Comparison of ENCODE assay signal across 1 cellular context in genomic region chr20:63537525-63538203, GRCh38.
TF ChIP-seq lines count a peak whose summit lies in the region.

No MANE protein-coding gene starts in this region.

TF ChIP-seq in HepG2, 621 proteins besides CTCF, POLR2A, EP300 and RAD21 (continued from another document and continues in another):
- peak; percentile 97 to 99 for TF ChIP-seq HMGXB4 (CRISPR knock-in tag; IDR thresholded peaks at IDR 0.05; ENCODE audit: borderline replicate concordance in 1 of 2, low read depth in 1 of 2)
- peak; percentile 89; the same call in 1 of the 2 replicates for TF ChIP-seq ZNF232 (CRISPR knock-in tag; IDR thresholded peaks at IDR 0.05; ENCODE audit: borderline replicate concordance)
- TF ChIP-seq PLSCR1 (CRISPR knock-in tag; IDR thresholded peaks at IDR 0.05; ENCODE audit: borderline replicate concordance), result no peak
- no peak for TF ChIP-seq GATA4 (IDR thresholded peaks at IDR 0.05; ENCODE audit: borderline replicate concordance, low read depth)
- peak; percentile 71 for TF ChIP-seq FOSL2 (CRISPR knock-in tag; IDR thresholded peaks at IDR 0.05)
- TF ChIP-seq ZFP91 (CRISPR knock-in tag; IDR thresholded peaks at IDR 0.05; ENCODE audit: borderline replicate concordance), result peak; percentile 89; the same call in 1 of the 2 replicates
- no peak for TF ChIP-seq ZNF432 (CRISPR knock-in tag; IDR thresholded peaks at IDR 0.05; ENCODE audit: borderline replicate concordance)
- peak; percentile 73 for TF ChIP-seq BHLHE40 (IDR thresholded peaks at IDR 0.05; ENCODE audit: low read length)
- no peak for TF ChIP-seq HNRNPH1 (optimal IDR thresholded peaks at IDR 0.05; ENCODE audit: low read depth, low read length)
- no peak for TF ChIP-seq ZNF282 (IDR thresholded peaks at IDR 0.05; ENCODE audit: partially characterized antibody)
- TF ChIP-seq ZNF12 (CRISPR knock-in tag; IDR thresholded peaks at IDR 0.05), result no peak
- peak; percentile 40; the same call in 1 of the 2 replicates for TF ChIP-seq LCORL (IDR thresholded peaks at IDR 0.05)
- peak; percentile 98 for TF ChIP-seq LCORL (CRISPR knock-in tag; IDR thresholded peaks at IDR 0.05)
- TF ChIP-seq MEIS2 (CRISPR knock-in tag; IDR thresholded peaks at IDR 0.05), result peak; percentile 85
- TF ChIP-seq ZNF75D (CRISPR knock-in tag; IDR thresholded peaks at IDR 0.05; ENCODE audit: borderline replicate concordance), result no peak
- TF ChIP-seq ATF4 (CRISPR knock-in tag; IDR thresholded peaks at IDR 0.05), result no peak
- TF ChIP-seq ZBTB4 (CRISPR knock-in tag; IDR thresholded peaks at IDR 0.05; ENCODE audit: borderline replicate concordance), result peak; percentile 89; the same call in 1 of the 2 replicates
- no peak for TF ChIP-seq ASH2L (IDR thresholded peaks at IDR 0.05; ENCODE audit: insufficient read length, low read depth, low read length)
- peak; percentile 89 for TF ChIP-seq YEATS4 (CRISPR knock-in tag; IDR thresholded peaks at IDR 0.05; ENCODE audit: borderline replicate concordance)
- no peak; the same call in 1 of the 2 replicates for TF ChIP-seq RNF2 (conservative IDR thresholded peaks at IDR 0.05; ENCODE audit: low read depth)
- TF ChIP-seq ZNF891 (CRISPR knock-in tag; IDR thresholded peaks at IDR 0.05), result peak; percentile 96
- TF ChIP-seq ZNF879 (CRISPR knock-in tag; IDR thresholded peaks at IDR 0.05), result no peak
- peak; percentile 37 for TF ChIP-seq ZEB1 (IDR thresholded peaks at IDR 0.05; ENCODE audit: insufficient replicate concordance, low read depth)
- TF ChIP-seq ZNF550 (CRISPR knock-in tag; IDR thresholded peaks at IDR 0.05; ENCODE audit: borderline replicate concordance), result peak; percentile 85; the same call in 1 of the 2 replicates
- no peak for TF ChIP-seq POLR2AphosphoS2 (IDR thresholded peaks at IDR 0.05; ENCODE audit: low read depth, low read length)
- TF ChIP-seq TEAD3 (CRISPR knock-in tag; optimal IDR thresholded peaks at IDR 0.05; ENCODE audit: borderline replicate concordance), result no peak
- no peak for TF ChIP-seq TIGD3 (CRISPR knock-in tag; IDR thresholded peaks at IDR 0.05; ENCODE audit: borderline replicate concordance)
- no peak for TF ChIP-seq RBAK (CRISPR knock-in tag; IDR thresholded peaks at IDR 0.05)
- TF ChIP-seq NCOA5 (CRISPR knock-in tag; IDR thresholded peaks at IDR 0.05), result no peak
- TF ChIP-seq ZNF414 (CRISPR knock-in tag; IDR thresholded peaks at IDR 0.05), result peak; percentile 53; the same call in 1 of the 2 replicates
- TF ChIP-seq ZFP41 (CRISPR knock-in tag; IDR thresholded peaks at IDR 0.05; ENCODE audit: borderline replicate concordance), result peak; percentile 74; the same call in 1 of the 2 replicates
- TF ChIP-seq CBX1 (IDR thresholded peaks at IDR 0.05; ENCODE audit: low read depth), result peak; percentile 74
- TF ChIP-seq CEBPG (CRISPR knock-in tag; IDR thresholded peaks at IDR 0.05), result peak; percentile 45; the same call in 1 of the 2 replicates
- peak; percentile 79 for TF ChIP-seq ETV5 (CRISPR knock-in tag; IDR thresholded peaks at IDR 0.05; ENCODE audit: borderline replicate concordance)
- TF ChIP-seq TCF12 (IDR thresholded peaks at IDR 0.05), result no peak
- TF ChIP-seq TCF12 (CRISPR knock-in tag; IDR thresholded peaks at IDR 0.05), result no peak
- TF ChIP-seq LBX2 (CRISPR knock-in tag; IDR thresholded peaks at IDR 0.05; ENCODE audit: borderline replicate concordance), result no peak; the same call in 1 of the 2 replicates
- no peak for TF ChIP-seq ZMAT5 (CRISPR knock-in tag; IDR thresholded peaks at IDR 0.05; ENCODE audit: borderline replicate concordance, low read depth)
- TF ChIP-seq TBP (CRISPR knock-in tag; IDR thresholded peaks at IDR 0.05), result 0 out of 2 replicates have a peak, but pooled peaks have one; percentile 53
- peak; percentile 77; the same call in 1 of the 2 replicates for TF ChIP-seq PHF20 (CRISPR knock-in tag; IDR thresholded peaks at IDR 0.05)
- TF ChIP-seq ATM (IDR thresholded peaks at IDR 0.05; ENCODE audit: borderline replicate concordance), result no peak
- TF ChIP-seq DR1 (CRISPR knock-in tag; IDR thresholded peaks at IDR 0.05), result peak; percentile 61; the same call in 1 of the 2 replicates
- TF ChIP-seq PRDM10 (CRISPR knock-in tag; IDR thresholded peaks at IDR 0.05; ENCODE audit: low read depth), result peak; percentile 92
- TF ChIP-seq E2F2 (CRISPR knock-in tag; IDR thresholded peaks at IDR 0.05; ENCODE audit: borderline replicate concordance), result peak; percentile 76; the same call in 1 of the 2 replicates
- no peak for TF ChIP-seq ZNF557 (CRISPR knock-in tag; IDR thresholded peaks at IDR 0.05)
- TF ChIP-seq ZNF878 (CRISPR knock-in tag; IDR thresholded peaks at IDR 0.05), result no peak; the same call in 1 of the 2 replicates
- peak; percentile 95 for TF ChIP-seq NFKBIZ (CRISPR knock-in tag; IDR thresholded peaks at IDR 0.05)
